16 cellular contexts compared by ENCODE assay signal in genomic region chr16:88647178-88648070, GRCh38. TPM values are rescaled to one million over a fixed set of nuclear protein-coding genes. Genes with fewer than 3 reads are reported as not detected.
"Had no signal": no experiment of that assay in that cellular context is flagged by ENCODE, and none has a peak within 500 bp of the region (broad histone marks: within the 10 kb centered on the region; RNA-seq: fewer than 3 reads in every experiment).

No MANE protein-coding gene starts in this region.

- H3K4me3 Mint-ChIP-seq: activated naive CD8-positive, alpha-beta T cell treated with anti-CD3 and anti-CD28 coated beads for 36 hours had no signal

- ATAC-seq: left lobe of liver, T-helper 17 cell had no signal

- H3K9me3 Mint-ChIP-seq: activated naive CD8-positive, alpha-beta T cell treated with anti-CD3 and anti-CD28 coated beads for 36 hours; neural progenitor cell had no signal

- H3K27me3 ChIP-seq: brain microvascular endothelial cell, neural progenitor cell, vagina had no signal

- H3K27me3 Mint-ChIP-seq: activated naive CD8-positive, alpha-beta T cell treated with anti-CD3 and anti-CD28 coated beads for 36 hours; T-helper 17 cell had no signal

- H2AFZ ChIP-seq: neural progenitor cell had no signal

- H3K9ac ChIP-seq: neural progenitor cell had no signal

- DNase-seq: activated effector memory CD4-positive, alpha-beta T cell treated with Interleukin-2 at 50 U/mL for 16 hours; activated naive CD8-positive, alpha-beta T cell treated with anti-CD3 and anti-CD28 coated beads for 36 hours; activated T-cell treated with anti-CD3 and anti-CD28 coated beads, Interleukin-2, amount 50 U/mL, for 1 hour; brain microvascular endothelial cell; cerebellar nuclear complex; foreskin melanocyte; head of caudate nucleus; islet precursor cell; retina; small intestine; T-helper 17 cell; tibial artery had no signal

- H3K4me2 ChIP-seq: neural progenitor cell had no signal

- H3K36me3 ChIP-seq: neural progenitor cell, vagina had no signal

- H3K27ac Mint-ChIP-seq: activated naive CD8-positive, alpha-beta T cell treated with anti-CD3 and anti-CD28 coated beads for 36 hours; neural progenitor cell; T-helper 17 cell had no signal

- FAIRE-seq: small intestine had no signal

- H3K36me3 Mint-ChIP-seq: neural progenitor cell had no signal

- H3K27ac ChIP-seq: brain microvascular endothelial cell, neural progenitor cell, tibial artery, vagina had no signal

- H3K4me3 ChIP-seq: neural progenitor cell, tibial artery, vagina had no signal

- H3K9me3 ChIP-seq: tibial artery, vagina had no signal

RNA-seq across cellular contexts. Expression of gene IL17C, which starts 9.1 kb away (rescaled TPM):
- total RNA-seq: activated naive CD8-positive, alpha-beta T cell treated with anti-CD3 and anti-CD28 coated beads for 36 hours; left lobe of liver; mesenteric fat pad; vagina had no signal

RNA-seq across cellular contexts. Expression of gene SNAI3, which starts 38.9 kb away (rescaled TPM):
- total RNA-seq: vagina had no signal
